In genomic region chr5:14357441-14357840, GRCh38 we compare ENCODE assay signal across 20 cellular contexts.
DNase-seq lines count a peak whose midpoint lies in the region; ATAC-seq and TF ChIP-seq lines count a peak whose summit lies in the region.
"Had no signal": no experiment of that assay in that cellular context is flagged by ENCODE, and none has a peak within 500 bp of the region (broad histone marks: within the 10 kb centered on the region; RNA-seq: fewer than 3 reads in every experiment).

No MANE protein-coding gene starts in this region.

- ATAC-seq in Right ventricle myocardium superior (ENCODE audit: poor library complexity) (peak; percentile 94), lower lobe of right lung (no peak)
- ATAC-seq: activated T-cell treated with anti-CD3 and anti-CD28 coated beads, Interleukin-2, amount 50 U/mL, for 72 hours; natural killer cell treated with Interleukin-12 subunit alpha and Interleukin-12 subunit beta and Interleukin-15 and Interleukin-18, amount 100 ng/mL, for 72 hours; psoas muscle had no signal

- H3K4me3 ChIP-seq in lower lobe of right lung = peak overlapping the region; percentile 17
- H3K4me3 ChIP-seq: MG63, psoas muscle, vagina had no signal

- peak overlapping the region; percentile 87 for H3K4me3 Mint-ChIP-seq in endothelial cell (ENCODE audit: unreplicated experiment)
- H3K4me3 Mint-ChIP-seq: activated naive CD4-positive, alpha-beta T cell treated with anti-CD3 and anti-CD28 coated beads, Interleukin-2, amount 50 U/mL, for 24 hours; activated T-cell treated with anti-CD3 and anti-CD28 coated beads, Interleukin-2, amount 50 U/mL, for 72 hours; natural killer cell treated with Interleukin-12 subunit alpha and Interleukin-12 subunit beta and Interleukin-15 and Interleukin-18, amount 100 ng/mL, for 72 hours had no signal

- intact Hi-C loops in Right ventricle myocardium superior (cut with DNase I) (loop anchor here (10.0 kb wide), 1 partner anchor 287 kb away; no protein-coding TSS in a partner anchor), cardiac septum (cut with DNase I) (no loop called here), lower lobe of right lung (cut with DNase I) (no loop called here)

- H3K4me1 ChIP-seq in lower lobe of right lung = peaks cover 24% of the 10 kb centered on the region
- H3K4me1 ChIP-seq: vagina had no signal

- H3K27me3 ChIP-seq in lower lobe of right lung (ENCODE audit: low read depth) = no peaks in the 10 kb centered on the region
- H3K27me3 ChIP-seq: MG63, vagina had no signal

- H3K4me1 Mint-ChIP-seq in endothelial cell (ENCODE audit: unreplicated experiment) = peaks cover 72% of the 10 kb centered on the region
- H3K4me1 Mint-ChIP-seq: activated naive CD4-positive, alpha-beta T cell treated with anti-CD3 and anti-CD28 coated beads, Interleukin-2, amount 50 U/mL, for 24 hours had no signal

- H3K36me3 ChIP-seq in lower lobe of right lung = peaks cover 59% of the 10 kb centered on the region

- H3K27ac Mint-ChIP-seq in endothelial cell (ENCODE audit: unreplicated experiment) = peak overlapping the region; percentile 92
- H3K27ac Mint-ChIP-seq: activated naive CD4-positive, alpha-beta T cell treated with anti-CD3 and anti-CD28 coated beads, Interleukin-2, amount 50 U/mL, for 24 hours; activated T-cell treated with anti-CD3 and anti-CD28 coated beads, Interleukin-2, amount 50 U/mL, for 72 hours; natural killer cell treated with Interleukin-12 subunit alpha and Interleukin-12 subunit beta and Interleukin-15 and Interleukin-18, amount 100 ng/mL, for 72 hours had no signal

- TF ChIP-seq CTCF in endothelial cell (IDR thresholded peaks at IDR 0.05; ENCODE audit: unreplicated experiment) (no peak), lower lobe of right lung (IDR thresholded peaks at IDR 0.05) (no peak)

- H3K27me3 Mint-ChIP-seq in endothelial cell (ENCODE audit: unreplicated experiment) = peaks cover 14% of the 10 kb centered on the region
- H3K27me3 Mint-ChIP-seq: activated naive CD4-positive, alpha-beta T cell treated with anti-CD3 and anti-CD28 coated beads, Interleukin-2, amount 50 U/mL, for 24 hours; natural killer cell treated with Interleukin-12 subunit alpha and Interleukin-12 subunit beta and Interleukin-15 and Interleukin-18, amount 100 ng/mL, for 72 hours had no signal

- DNase-seq in Right ventricle myocardium superior = peak; percentile 74
- no peak for DNase-seq in cardiac septum (ENCODE audit: low spot score)
- DNase-seq in endothelial cell (ENCODE audit: low spot score) = peak; percentile 29
- no peak for DNase-seq in lower lobe of right lung
- no peak for DNase-seq in NCI-H1105 (lab: John Stamatoyannopoulos, UW)
- DNase-seq in effector CD4-positive, alpha-beta T cell = no peak
- no peak for DNase-seq in activated CD8-positive, alpha-beta memory T cell treated with anti-CD3 and anti-CD28 coated beads for 24 hours
- DNase-seq: 8988T; activated T-cell treated with anti-CD3 and anti-CD28 coated beads, Interleukin-2, amount 50 U/mL, for 72 hours; aorta; MG63; midbrain; NCI-H1436 treated with DMSO at 0.1 percent for 48 hours; NCI-H524 treated with DMSO at 0.1 percent for 48 hours; psoas muscle; SW 1271 had no signal

- no peaks in the 10 kb centered on the region for H3K9me3 ChIP-seq in lower lobe of right lung
- H3K9me3 ChIP-seq: MG63, psoas muscle, vagina had no signal

- peaks cover 9% of the 10 kb centered on the region for H3K36me3 Mint-ChIP-seq in endothelial cell (ENCODE audit: low read depth, unreplicated experiment)
- H3K36me3 Mint-ChIP-seq: activated naive CD4-positive, alpha-beta T cell treated with anti-CD3 and anti-CD28 coated beads, Interleukin-2, amount 50 U/mL, for 24 hours; natural killer cell treated with Interleukin-12 subunit alpha and Interleukin-12 subunit beta and Interleukin-15 and Interleukin-18, amount 100 ng/mL, for 72 hours had no signal

- H3K9me3 Mint-ChIP-seq in endothelial cell (ENCODE audit: unreplicated experiment) = no peaks in the 10 kb centered on the region
- H3K9me3 Mint-ChIP-seq: activated naive CD4-positive, alpha-beta T cell treated with anti-CD3 and anti-CD28 coated beads, Interleukin-2, amount 50 U/mL, for 24 hours; activated T-cell treated with anti-CD3 and anti-CD28 coated beads, Interleukin-2, amount 50 U/mL, for 72 hours; natural killer cell treated with Interleukin-12 subunit alpha and Interleukin-12 subunit beta and Interleukin-15 and Interleukin-18, amount 100 ng/mL, for 72 hours had no signal

- no peak overlapping the region for H3K27ac ChIP-seq in lower lobe of right lung
- peak overlapping the region; percentile 7 for H3K27ac ChIP-seq in temporal lobe (ENCODE audit: low read depth, low read length)
- H3K27ac ChIP-seq: psoas muscle, vagina had no signal

Comparison
In these comparisons a context has a peak if more than half of its experiments do, and no peak if none do; other contexts are left out.
1. DNase-seq: peak in Right ventricle myocardium superior (single experiment) and endothelial cell (single experiment); none in cardiac septum (single experiment), lower lobe of right lung (single experiment), NCI-H1105 (single experiment), effector CD4-positive, alpha-beta T cell (single experiment) and activated CD8-positive, alpha-beta memory T cell treated with anti-CD3 and anti-CD28 coated beads for 24 hours (single experiment).